17 cellular contexts compared by ENCODE assay signal in the genomic region with DNA sequence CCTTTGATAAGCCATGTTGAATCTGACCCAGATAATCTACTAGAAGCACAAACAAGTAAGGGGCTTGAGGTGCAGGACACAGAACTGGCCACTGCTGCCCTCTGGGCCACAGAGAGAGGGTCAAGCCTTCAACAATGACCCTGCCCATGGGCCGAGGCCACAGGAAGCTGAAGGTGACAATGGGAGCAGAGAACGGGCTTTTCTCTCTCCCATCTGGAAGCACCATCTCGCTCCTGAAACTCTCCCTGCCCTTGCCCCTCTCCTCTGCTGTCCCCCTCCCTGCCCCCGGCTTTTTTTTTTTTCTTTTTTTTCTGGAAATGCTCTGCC.
"Had no signal": no experiment of that assay in that cellular context is flagged by ENCODE, and none has a peak within 500 bp of the region (broad histone marks: within the 10 kb centered on the region; RNA-seq: fewer than 3 reads in every experiment).

No MANE protein-coding gene starts in this region.

- H3K27me3 ChIP-seq: cardiac muscle cell, gastrocnemius medialis, tibial artery had no signal

- H3K4me3 Mint-ChIP-seq: activated CD4-positive, alpha-beta T cell treated with anti-CD3 and anti-CD28 coated beads, Interleukin-2, amount 10 ng/mL, durations not matched to agents 7 days and 5 days; activated T-cell treated with anti-CD3 and anti-CD28 coated beads, Interleukin-2, amount 50 U/mL, for 72 hours had no signal

- H3K4me3 ChIP-seq: cardiac muscle cell, gastrocnemius medialis, lower lobe of right lung, tibial artery had no signal

- DNase-seq: activated CD4-positive, alpha-beta T cell treated with anti-CD3 and anti-CD28 coated beads, Interleukin-2, amount 10 ng/mL, durations not matched to agents 7 days and 5 days; activated CD8-positive, alpha-beta memory T cell treated with anti-CD3 and anti-CD28 coated beads for 24 hours; activated CD8-positive, alpha-beta memory T cell treated with anti-CD3 and anti-CD28 coated beads, Interleukin-2, amount 50 U/mL, for 48 hours; activated effector memory CD4-positive, alpha-beta T cell treated with anti-CD3 and anti-CD28 coated beads, Interleukin-2, amount 50 U/mL, for 16 hours; activated naive CD4-positive, alpha-beta T cell treated with anti-CD3 and anti-CD28 coated beads, Interleukin-2, amount 50 U/mL, for 16 hours; activated T-cell treated with anti-CD3 and anti-CD28 coated beads, Interleukin-2, amount 50 U/mL, for 72 hours; gastrocnemius medialis; head of caudate nucleus; lower lobe of right lung; stimulated activated naive CD8-positive, alpha-beta T cell treated with anti-CD3 and anti-CD28 coated beads, Interleukin-15, Interleukin-2, amounts not matched to agents 100 U/mL and 50 U/mL, for 24 hours; substantia nigra; tibial artery had no signal

- H3K4me1 ChIP-seq: gastrocnemius medialis, lower lobe of right lung had no signal

- H3K27ac ChIP-seq: cardiac muscle cell, epithelial cell of prostate, gastrocnemius medialis, lower lobe of right lung, tibial artery had no signal

- ATAC-seq: activated CD4-positive, CD25-positive, alpha-beta regulatory T cell treated with anti-CD3 and anti-CD28 coated beads, Interleukin-2, amount 50 U/mL, for 24 hours; activated T-cell treated with anti-CD3 and anti-CD28 coated beads, Interleukin-2, amount 50 U/mL, for 72 hours; gastrocnemius medialis; lower lobe of right lung; stimulated activated naive CD8-positive, alpha-beta T cell treated with anti-CD3 and anti-CD28 coated beads, Interleukin-15, Interleukin-2, amounts not matched to agents 100 U/mL and 50 U/mL, for 24 hours had no signal

- H3K27ac Mint-ChIP-seq: activated CD4-positive, alpha-beta T cell treated with anti-CD3 and anti-CD28 coated beads, Interleukin-2, amount 10 ng/mL, durations not matched to agents 7 days and 5 days; activated T-cell treated with anti-CD3 and anti-CD28 coated beads, Interleukin-2, amount 50 U/mL, for 72 hours; progenitor cell of endocrine pancreas had no signal

- H3K9me3 Mint-ChIP-seq: activated CD4-positive, alpha-beta T cell treated with anti-CD3 and anti-CD28 coated beads, Interleukin-2, amount 10 ng/mL, durations not matched to agents 7 days and 5 days; activated T-cell treated with anti-CD3 and anti-CD28 coated beads, Interleukin-2, amount 50 U/mL, for 72 hours had no signal

- H3K36me3 ChIP-seq: cardiac muscle cell, gastrocnemius medialis, lower lobe of right lung, tibial artery had no signal

- FAIRE-seq: keratinocyte had no signal

- H3K9me3 ChIP-seq: gastrocnemius medialis, lower lobe of right lung, tibial artery had no signal
